12 cellular contexts compared by ENCODE assay signal in genomic region chr6:69816017-69816416, GRCh38. TPM values are rescaled to one million over a fixed set of nuclear protein-coding genes. Genes with fewer than 3 reads are reported as not detected.
A peak's percentile ranks its signal among the peaks of the same experiment; 100 is the strongest.
DNase-seq lines count a peak whose midpoint lies in the region; ATAC-seq, FAIRE-seq and TF ChIP-seq lines count a peak whose summit lies in the region.
"Had no signal": no experiment of that assay in that cellular context is flagged by ENCODE, and none has a peak within 500 bp of the region (broad histone marks: within the 10 kb centered on the region; RNA-seq: fewer than 3 reads in every experiment).

No MANE protein-coding gene starts in this region.

- no peak overlapping the region for H3K27ac ChIP-seq in GM23338 (ENCODE audit: low read depth)
- H3K27ac ChIP-seq: WERI-Rb-1 had no signal

- no peak for DNase-seq in GM23338 (ENCODE audit: low spot score)
- no peak for DNase-seq in natural killer cell
- DNase-seq in sciatic nerve (ENCODE audit: low spot score), result no peak
- no peak for DNase-seq in RCC 7860 (ENCODE audit: low spot score)
- no peak for DNase-seq in Right ventricle myocardium superior
- DNase-seq: dermis blood vessel endothelial cell; NCI-H187; stimulated activated CD4-positive, alpha-beta T cell treated with anti-CD3 and anti-CD28 coated beads, Interleukin-4, amount 100 ng/mL, for 24 hours; WERI-Rb-1 had no signal

- H4K20me1 ChIP-seq in GM23338 (replicated peaks; ENCODE audit: insufficient read depth), result no peaks in the 10 kb centered on the region

- intact Hi-C loops in natural killer cell (cut with micrococcal nuclease) (loop anchor here (2.0 kb wide), 1 partner anchor 19 kb away; the partner anchor contains the start of gene LMBRD1), sciatic nerve (cut with DNase I) (no loop called here), Right ventricle myocardium superior (cut with DNase I) (no loop called here)

- H3K36me3 ChIP-seq in GM23338 (ENCODE audit: insufficient read depth), result no peaks in the 10 kb centered on the region
- H3K36me3 ChIP-seq: WERI-Rb-1 had no signal

- H3F3A ChIP-seq in GM23338 (replicated peaks; ENCODE audit: low read depth), result no peaks in the 10 kb centered on the region

- no peaks in the 10 kb centered on the region for H3K79me2 ChIP-seq in GM23338 (replicated peaks; ENCODE audit: insufficient read depth)

- H2AFZ ChIP-seq in GM23338, result 0 out of 2 replicates have a peak overlapping the region, but pooled peaks have one; percentile 33

- no peak for TF ChIP-seq CTCF in GM23338 (conservative IDR thresholded peaks at IDR 0.05; ENCODE audit: low read depth in 2 of 2)
- no peak for TF ChIP-seq CTCF in natural killer cell (IDR thresholded peaks at IDR 0.05)

- no peak overlapping the region for H3K4me2 ChIP-seq in GM23338

- H3K4me3 Mint-ChIP-seq in GM23338, result no peak overlapping the region
- peak overlapping the region; percentile 57 for H3K4me3 Mint-ChIP-seq in natural killer cell

- peaks cover 30% of the 10 kb centered on the region for H3K4me1 ChIP-seq in GM23338 (ENCODE audit: insufficient read depth)

- H3K9me2 ChIP-seq in GM23338 (ENCODE audit: insufficient read depth), result 0 out of 2 replicates have a peak, but pooled peaks cover 4% of the 10 kb centered on the region

- no peaks in the 10 kb centered on the region for H3K27me3 ChIP-seq in GM23338 (ENCODE audit: insufficient read depth)

- H3K36me3 Mint-ChIP-seq in GM23338 (ENCODE audit: low read depth) (no peaks in the 10 kb centered on the region), natural killer cell (no peaks in the 10 kb centered on the region)

- H3K4me1 Mint-ChIP-seq in GM23338 (peaks cover 37% of the 10 kb centered on the region), natural killer cell (peaks cover 29 to 41% of the 10 kb centered on the region in 2 donors)

- no peak overlapping the region for H3K4me3 ChIP-seq in GM23338

- H3K27me3 Mint-ChIP-seq in GM23338 (ENCODE audit: insufficient read depth, low read depth, poor library complexity), result peaks cover 2% of the 10 kb centered on the region
- no peaks in the 10 kb centered on the region for H3K27me3 Mint-ChIP-seq in natural killer cell (ENCODE audit: low read depth in 2 of 2)

- ATAC-seq in GM18909 (IDR thresholded peaks at IDR 0.05; ENCODE audit: poor library complexity, unreplicated experiment) (peak; percentile 75), GM23338 (no peak), HG03565 (IDR thresholded peaks at IDR 0.05; ENCODE audit: unreplicated experiment) (peak; percentile 69), natural killer cell (peak in 2 of 3 donors; percentile 71 to 80), sciatic nerve (no peak), esophagus mucosa (no peak), Right ventricle myocardium superior (ENCODE audit: poor library complexity) (no peak)

- no peak overlapping the region for H3K27ac Mint-ChIP-seq in GM23338
- peak overlapping the region; percentile 67 to 82 for H3K27ac Mint-ChIP-seq in natural killer cell

- H3K9me3 Mint-ChIP-seq in GM23338, result no peaks in the 10 kb centered on the region
- H3K9me3 Mint-ChIP-seq in natural killer cell, result no peaks in the 10 kb centered on the region

- no peak for FAIRE-seq in RCC 7860 (lab: Jason Lieb, UNC)

TF ChIP-seq in GM23338, 12 proteins besides CTCF, POLR2A, EP300 and RAD21 (continues in another document):
- TF ChIP-seq ZNF331 (CRISPR knock-in tag; IDR thresholded peaks at IDR 0.05; ENCODE audit: low read depth) (no peak), STAT1 (IDR thresholded peaks at IDR 0.05; ENCODE audit: unreplicated experiment) (no peak), ZNF462 (CRISPR knock-in tag; IDR thresholded peaks at IDR 0.05) (no peak), CREB1 (CRISPR knock-in tag; IDR thresholded peaks at IDR 0.05; ENCODE audit: low read depth) (no peak), NANOG (IDR thresholded peaks at IDR 0.05; ENCODE audit: borderline replicate concordance) (no peak), ZNF114 (CRISPR knock-in tag; IDR thresholded peaks at IDR 0.05) (no peak), JUNB (IDR thresholded peaks at IDR 0.05; ENCODE audit: unreplicated experiment) (no peak), EZH2 (IDR thresholded peaks at IDR 0.05; ENCODE audit: low read depth, unreplicated experiment) (no peak)

RNA-seq across cellular contexts. Expression of gene LMBRD1, which starts 19.2 kb away (rescaled TPM):
- total RNA-seq in GM23338 (2014; rRNA removed; shearing (Covaris generic)), result 20.3 and 25.5 TPM in 2 replicates
- 18.7 and 21.0 TPM in 2 replicates for polyA plus RNA-seq in GM23338 (2016; fragmentation: Nextera tagmentation; extraction: Ambion mirVana)
- 10 to 100 TPM; 41.0 to 43.1 (median 41.1) TPM for total RNA-seq in natural killer cell
- total RNA-seq in sciatic nerve, result 95.8 TPM
- 22.0 TPM for total RNA-seq in esophagus mucosa
- 46.3 TPM for total RNA-seq in Right ventricle myocardium superior

RNA-seq across cellular contexts. Expression of gene COL19A1, which starts 50.3 kb away (rescaled TPM):
- not detected in 2 replicates for total RNA-seq in GM23338 (2014; rRNA removed; shearing (Covaris generic))
- polyA plus RNA-seq in GM23338 (2016; fragmentation: Nextera tagmentation; extraction: Ambion mirVana), result 0.03 TPM in 1 of 2 replicates, not detected in the other
- total RNA-seq in natural killer cell (under 1 TPM; 0.07 to 0.33 (median 0.18) TPM), sciatic nerve (0.98 TPM), esophagus mucosa (0.04 TPM), Right ventricle myocardium superior (2.0 TPM)
- total RNA-seq: dermis blood vessel endothelial cell had no signal

Comparison
In these comparisons a context has a peak if more than half of its experiments do, and no peak if none do; other contexts are left out.
1. ATAC-seq: peak in GM18909 (single experiment), HG03565 (single experiment) and natural killer cell (2 of 3); none in GM23338 (single experiment), sciatic nerve (single experiment), esophagus mucosa (single experiment) and Right ventricle myocardium superior (single experiment).